11 cellular contexts compared by ENCODE assay signal in the genomic region with DNA sequence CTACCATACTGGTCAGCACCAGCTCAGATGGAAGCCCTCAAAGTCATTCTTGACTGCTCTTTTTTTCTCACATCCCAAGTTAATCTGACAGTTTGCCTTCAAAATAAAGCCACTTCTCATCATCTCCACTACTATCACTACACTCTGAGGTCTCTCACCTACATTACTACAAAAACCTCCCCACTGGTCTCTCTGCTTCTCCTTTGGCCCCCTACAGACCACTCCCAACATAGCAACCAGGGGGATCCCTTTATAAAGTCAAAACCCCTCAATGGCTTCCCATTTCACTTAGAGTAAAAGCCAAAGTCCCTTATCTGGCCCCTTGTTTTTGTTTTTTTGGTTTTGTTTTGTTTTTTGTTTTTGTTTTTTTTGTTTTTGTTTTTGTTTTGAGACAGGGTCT.
DNase-seq lines count a peak whose midpoint lies in the region; TF ChIP-seq lines count a peak whose summit lies in the region.
"Had no signal": no experiment of that assay in that cellular context is flagged by ENCODE, and none has a peak within 500 bp of the region (broad histone marks: within the 10 kb centered on the region; RNA-seq: fewer than 3 reads in every experiment).

No MANE protein-coding gene starts in this region.

- peak; percentile 13 for DNase-seq in NCI-H748 (lab: John Stamatoyannopoulos, UW; ENCODE audit: unreplicated experiment)
- no peak for DNase-seq in NCI-H748 treated with DMSO at 0.1 percent for 48 hours (lab: John Stamatoyannopoulos, UW)
- no peak for DNase-seq in HFF-Myc (ENCODE audit: extremely low read depth, low read depth)
- peak; percentile 19 for DNase-seq in adipocyte (ENCODE audit: low read depth)
- DNase-seq in NCI-H1930 (lab: John Stamatoyannopoulos, UW), result no peak
- no peak for DNase-seq in activated CD4-positive, CD25-positive, alpha-beta regulatory T cell (lab: John Stamatoyannopoulos, UW)
- no peak for DNase-seq in NCI-H345 (lab: John Stamatoyannopoulos, UW)
- DNase-seq: MG63; stimulated activated naive CD8-positive, alpha-beta T cell treated with anti-CD3 and anti-CD28 coated beads, Interleukin-15, Interleukin-2, amounts not matched to agents 100 U/mL and 50 U/mL, for 24 hours had no signal

- no peaks in the 10 kb centered on the region for H3K9me3 Mint-ChIP-seq in nephron

- H3K4me1 ChIP-seq in adipocyte (ENCODE audit: control insufficient read depth, insufficient read depth, low read length), result peaks cover 10% of the 10 kb centered on the region

- no peaks in the 10 kb centered on the region for H3K36me3 ChIP-seq in adipocyte (ENCODE audit: control insufficient read depth, insufficient read depth, low read length, severe bottlenecking)
- H3K36me3 ChIP-seq: HAP-1 had no signal

- H3K9me3 ChIP-seq in adipocyte (ENCODE audit: control insufficient read depth, low read length), result no peaks in the 10 kb centered on the region
- H3K9me3 ChIP-seq: HAP-1, MG63 had no signal

- H3K9ac ChIP-seq in adipocyte (ENCODE audit: low read length), result no peak overlapping the region

- H3K27ac Mint-ChIP-seq in nephron, result no peak overlapping the region

- H3K4me3 Mint-ChIP-seq in nephron, result no peak overlapping the region

- peaks cover 6% of the 10 kb centered on the region for H3K4me1 Mint-ChIP-seq in nephron

- H3K27me3 ChIP-seq in adipocyte (replicated peaks; ENCODE audit: control insufficient read depth, insufficient read depth, low read length), result no peaks in the 10 kb centered on the region
- H3K27me3 ChIP-seq: MG63 had no signal

- H3K27me3 Mint-ChIP-seq in nephron (ENCODE audit: low read depth), result peaks cover 11% of the 10 kb centered on the region

- peak; percentile 29 for TF ChIP-seq CTCF in HFF-Myc (IDR thresholded peaks at IDR 0.05; ENCODE audit: low read depth, low read length, missing control alignments)
- peak in 2 of 3 experiments; percentile 25 to 27 for TF ChIP-seq CTCF in nephron (IDR thresholded peaks at IDR 0.05; ENCODE audit: unreplicated experiment in 3 of 3)

- H3K4me3 ChIP-seq in HFF-Myc (replicated peaks; ENCODE audit: low read depth, low read length) (no peak overlapping the region), adipocyte (ENCODE audit: low read length) (no peak overlapping the region)
- H3K4me3 ChIP-seq: HAP-1, MG63 had no signal

- peaks cover 13% of the 10 kb centered on the region for H3K36me3 Mint-ChIP-seq in nephron (ENCODE audit: low read depth)

Comparison
In these comparisons a context has a peak if more than half of its experiments do, and no peak if none do; other contexts are left out.
1. DNase-seq: peak in NCI-H748 (single experiment) and adipocyte (single experiment); none in NCI-H748 treated with DMSO at 0.1 percent for 48 hours (single experiment), HFF-Myc (single experiment), NCI-H1930 (0 of 2), activated CD4-positive, CD25-positive, alpha-beta regulatory T cell (0 of 4) and NCI-H345 (single experiment).